23 cellular contexts compared by ENCODE assay signal in genomic region chr19:2142173-2142829, GRCh38.
"Had no signal": no experiment of that assay in that cellular context is flagged by ENCODE, and none has a peak within 500 bp of the region (broad histone marks: within the 10 kb centered on the region; RNA-seq: fewer than 3 reads in every experiment).

No MANE protein-coding gene starts in this region.

- H3K4me3 Mint-ChIP-seq: immature natural killer cell; memory B cell; natural killer cell; stimulated activated effector memory CD8-positive, alpha-beta T cell treated with anti-CD3 and anti-CD28 coated beads, Interleukin-12 subunit alpha, Interleukin-12 subunit beta, amount 100 ng/mL, for 72 hours; type B pancreatic cell had no signal

- H3K9me3 Mint-ChIP-seq: immature natural killer cell; memory B cell; natural killer cell; stimulated activated effector memory CD8-positive, alpha-beta T cell treated with anti-CD3 and anti-CD28 coated beads, Interleukin-12 subunit alpha, Interleukin-12 subunit beta, amount 100 ng/mL, for 72 hours; type B pancreatic cell had no signal

- H3K4me2 ChIP-seq: smooth muscle cell had no signal

- H3K27me3 ChIP-seq: neutrophil, pancreas, stomach, thyroid gland had no signal

- H3K27ac ChIP-seq: coronary artery, neutrophil, pancreas, stomach, thyroid gland had no signal

- H3K4me3 ChIP-seq: coronary artery, lung, pancreas, smooth muscle cell, stomach, thyroid gland had no signal

- H3K27ac Mint-ChIP-seq: immature natural killer cell; memory B cell; natural killer cell; stimulated activated effector memory CD8-positive, alpha-beta T cell treated with anti-CD3 and anti-CD28 coated beads, Interleukin-12 subunit alpha, Interleukin-12 subunit beta, amount 100 ng/mL, for 72 hours; type B pancreatic cell had no signal

- H3K9me3 ChIP-seq: neutrophil, pancreas, stomach, thyroid gland had no signal

- ATAC-seq: natural killer cell; pancreas; sciatic nerve; stimulated activated effector memory CD8-positive, alpha-beta T cell treated with anti-CD3 and anti-CD28 coated beads, Interleukin-12 subunit alpha, Interleukin-12 subunit beta, amount 100 ng/mL, for 72 hours had no signal

- H3K27me3 Mint-ChIP-seq: memory B cell, type B pancreatic cell had no signal

- DNase-seq: dermis blood vessel endothelial cell; effector memory CD4-positive, alpha-beta T cell; erythroblast; hypothalamus; immature natural killer cell; islet precursor cell; kidney glomerular epithelial cell; natural killer cell; pancreas; stimulated activated CD4-positive, alpha-beta T cell treated with anti-CD3 and anti-CD28 coated beads, Interleukin-12 subunit alpha, Interleukin-12 subunit beta, amount 100 ng/mL, for 4 hours; stimulated activated CD4-positive, alpha-beta T cell treated with anti-CD3 and anti-CD28 coated beads, Interleukin-1b, Interleukin-23, amount 100 ng/mL, for 48 hours; stimulated activated CD4-positive, alpha-beta T cell treated with anti-CD3 and anti-CD28 coated beads, Interleukin-4, amount 100 ng/mL, for 1 hour; stimulated activated naive CD4-positive, alpha-beta T cell treated with Interleukin-2 at 50 U/mL for 16 hours; stomach had no signal

- H3K36me3 Mint-ChIP-seq: natural killer cell had no signal
